9 cellular contexts compared by ENCODE assay signal in genomic region chr10:124685251-124685650, GRCh38. TPM values are rescaled to one million over a fixed set of nuclear protein-coding genes. Genes with fewer than 3 reads are reported as not detected.
DNase-seq lines count a peak whose midpoint lies in the region; ATAC-seq and TF ChIP-seq lines count a peak whose summit lies in the region.
"Had no signal": no experiment of that assay in that cellular context is flagged by ENCODE, and none has a peak within 500 bp of the region (broad histone marks: within the 10 kb centered on the region; RNA-seq: fewer than 3 reads in every experiment).

No MANE protein-coding gene starts in this region.

- H3K27ac Mint-ChIP-seq in activated naive CD4-positive, alpha-beta T cell treated with anti-CD3 and anti-CD28 coated beads, Interleukin-2, amount 10 ng/mL, durations not matched to agents 7 days and 5 days = peak overlapping the region; percentile 58
- no peak overlapping the region for H3K27ac Mint-ChIP-seq in activated naive CD4-positive, alpha-beta T cell treated with anti-CD3 and anti-CD28 coated beads, Interleukin-2, amount 50 U/mL, for 72 hours
- no peak overlapping the region for H3K27ac Mint-ChIP-seq in activated CD4-positive, alpha-beta T cell treated with anti-CD3 and anti-CD28 coated beads, Interleukin-2, amount 10 ng/mL, durations not matched to agents 24 days and 14 days

- H3K4me1 Mint-ChIP-seq in activated naive CD4-positive, alpha-beta T cell treated with anti-CD3 and anti-CD28 coated beads, Interleukin-2, amount 10 ng/mL, durations not matched to agents 7 days and 5 days = peaks cover 73% of the 10 kb centered on the region
- peaks cover 46% of the 10 kb centered on the region for H3K4me1 Mint-ChIP-seq in activated CD4-positive, alpha-beta T cell treated with anti-CD3 and anti-CD28 coated beads, Interleukin-2, amount 10 ng/mL, durations not matched to agents 24 days and 14 days

- H3K9me3 ChIP-seq in mucosa of descending colon (no peaks in the 10 kb centered on the region), upper lobe of right lung (no peaks in the 10 kb centered on the region)

- intact Hi-C loops in mucosa of descending colon (cut with DNase I, micrococcal nuclease) = no loop called here
- intact Hi-C loops in upper lobe of right lung (cut with DNase I) = no loop called here
- intact Hi-C loops in activated CD4-positive, alpha-beta T cell treated with anti-CD3 and anti-CD28 coated beads, Interleukin-2, amount 10 ng/mL, durations not matched to agents 24 days and 14 days (cut with micrococcal nuclease) = no loop called here

- H3K4me3 ChIP-seq in mucosa of descending colon = no peak overlapping the region
- no peak overlapping the region for H3K4me3 ChIP-seq in upper lobe of right lung

- H3K27me3 ChIP-seq in upper lobe of right lung = no peaks in the 10 kb centered on the region

- H3K4me1 ChIP-seq in mucosa of descending colon (ENCODE audit: low read depth) = no peaks in the 10 kb centered on the region
- H3K4me1 ChIP-seq in upper lobe of right lung = peaks cover 53% of the 10 kb centered on the region

- ATAC-seq in activated naive CD4-positive, alpha-beta T cell treated with anti-CD3 and anti-CD28 coated beads, Interleukin-2, amount 50 U/mL, for 72 hours = no peak
- ATAC-seq in mucosa of descending colon (peak; percentile 14), upper lobe of right lung (peak; percentile 66)

- H3K36me3 ChIP-seq in mucosa of descending colon (ENCODE audit: low read depth) = no peaks in the 10 kb centered on the region
- peaks cover 19% of the 10 kb centered on the region for H3K36me3 ChIP-seq in upper lobe of right lung

- H3K9me3 Mint-ChIP-seq in activated naive CD4-positive, alpha-beta T cell treated with anti-CD3 and anti-CD28 coated beads, Interleukin-2, amount 10 ng/mL, durations not matched to agents 7 days and 5 days = no peaks in the 10 kb centered on the region
- no peaks in the 10 kb centered on the region for H3K9me3 Mint-ChIP-seq in activated naive CD4-positive, alpha-beta T cell treated with anti-CD3 and anti-CD28 coated beads, Interleukin-2, amount 50 U/mL, for 72 hours
- no peaks in the 10 kb centered on the region for H3K9me3 Mint-ChIP-seq in activated CD4-positive, alpha-beta T cell treated with anti-CD3 and anti-CD28 coated beads, Interleukin-2, amount 10 ng/mL, durations not matched to agents 24 days and 14 days

- TF ChIP-seq CTCF in mucosa of descending colon (IDR thresholded peaks at IDR 0.05) (no peak), upper lobe of right lung (IDR thresholded peaks at IDR 0.05) (no peak)

- CTCF ChIA-PET in activated naive CD4-positive, alpha-beta T cell treated with anti-CD3 and anti-CD28 coated beads, Interleukin-2, amount 10 ng/mL, durations not matched to agents 7 days and 5 days (lab: Charles Lee) = interaction anchor here (1.2 to 1.7 kb wide), 2 partner anchors 32 to 38 kb away, joined by 3 to 4 read pairs; no protein-coding TSS in a partner anchor

- peaks cover 69% of the 10 kb centered on the region for H3K36me3 Mint-ChIP-seq in activated naive CD4-positive, alpha-beta T cell treated with anti-CD3 and anti-CD28 coated beads, Interleukin-2, amount 10 ng/mL, durations not matched to agents 7 days and 5 days
- peaks cover 13 to 28% of the 10 kb centered on the region in 2 donors for H3K36me3 Mint-ChIP-seq in activated naive CD4-positive, alpha-beta T cell treated with anti-CD3 and anti-CD28 coated beads, Interleukin-2, amount 50 U/mL, for 72 hours
- H3K36me3 Mint-ChIP-seq in activated CD4-positive, alpha-beta T cell treated with anti-CD3 and anti-CD28 coated beads, Interleukin-2, amount 10 ng/mL, durations not matched to agents 24 days and 14 days (ENCODE audit: low read depth) = peaks cover 57% of the 10 kb centered on the region

- no peaks in the 10 kb centered on the region for H3K27me3 Mint-ChIP-seq in activated naive CD4-positive, alpha-beta T cell treated with anti-CD3 and anti-CD28 coated beads, Interleukin-2, amount 10 ng/mL, durations not matched to agents 7 days and 5 days
- no peaks in the 10 kb centered on the region for H3K27me3 Mint-ChIP-seq in activated CD4-positive, alpha-beta T cell treated with anti-CD3 and anti-CD28 coated beads, Interleukin-2, amount 10 ng/mL, durations not matched to agents 24 days and 14 days

- DNase-seq in activated naive CD4-positive, alpha-beta T cell treated with anti-CD3 and anti-CD28 coated beads, Interleukin-2, amount 10 ng/mL, durations not matched to agents 7 days and 5 days = no peak
- DNase-seq in activated naive CD4-positive, alpha-beta T cell treated with anti-CD3 and anti-CD28 coated beads, Interleukin-2, amount 50 U/mL, for 72 hours (ENCODE audit: low spot score in 2 of 2) = no peak
- DNase-seq in cerebellum (ENCODE audit: low spot score) (peak; percentile 88), mucosa of descending colon (peak in 1 of 3 donors; percentile 74), upper lobe of right lung (peak; percentile 76), SHP77 (lab: John Stamatoyannopoulos, UW) (no peak), OCI-M1 (lab: John Stamatoyannopoulos, UW) (no peak)
- DNase-seq in activated CD4-positive, alpha-beta T cell treated with anti-CD3 and anti-CD28 coated beads, Interleukin-2, amount 10 ng/mL, durations not matched to agents 24 days and 14 days = no peak
- DNase-seq: NK-92 treated with Interleukin-12 subunit alpha and Interleukin-12 subunit beta, amount 100 ng/mL, for 24 hours had no signal

- H3K27ac ChIP-seq in upper lobe of right lung = peak overlapping the region; percentile 65

- no peak overlapping the region for H3K4me3 Mint-ChIP-seq in activated naive CD4-positive, alpha-beta T cell treated with anti-CD3 and anti-CD28 coated beads, Interleukin-2, amount 10 ng/mL, durations not matched to agents 7 days and 5 days
- no peak overlapping the region for H3K4me3 Mint-ChIP-seq in activated CD4-positive, alpha-beta T cell treated with anti-CD3 and anti-CD28 coated beads, Interleukin-2, amount 10 ng/mL, durations not matched to agents 24 days and 14 days

RNA-seq across cellular contexts. Expression of gene FAM53B, which starts 58.9 kb away (rescaled TPM):
- total RNA-seq in activated naive CD4-positive, alpha-beta T cell treated with anti-CD3 and anti-CD28 coated beads, Interleukin-2, amount 50 U/mL, for 72 hours = 10 to 100 TPM in 1 of 2 donors, 1 to 10 TPM in 1; 6.1 to 11.8 TPM
- 35.2 TPM for total RNA-seq in cerebellum
- 10 to 100 TPM; 37.2 to 48.0 (median 44.2) TPM for total RNA-seq in mucosa of descending colon
- total RNA-seq in upper lobe of right lung = 31.4 TPM
- 20.9 and 21.8 TPM in 2 replicates for total RNA-seq in activated CD4-positive, alpha-beta T cell treated with anti-CD3 and anti-CD28 coated beads, Interleukin-2, amount 10 ng/mL, durations not matched to agents 24 days and 14 days

Comparison
In these comparisons a context has a peak if more than half of its experiments do, and no peak if none do; other contexts are left out.
1. DNase-seq: peak in cerebellum (single experiment) and upper lobe of right lung (single experiment); none in activated naive CD4-positive, alpha-beta T cell treated with anti-CD3 and anti-CD28 coated beads, Interleukin-2, amount 10 ng/mL, durations not matched to agents 7 days and 5 days (single experiment), activated naive CD4-positive, alpha-beta T cell treated with anti-CD3 and anti-CD28 coated beads, Interleukin-2, amount 50 U/mL, for 72 hours (0 of 2), SHP77 (0 of 2), OCI-M1 (single experiment) and activated CD4-positive, alpha-beta T cell treated with anti-CD3 and anti-CD28 coated beads, Interleukin-2, amount 10 ng/mL, durations not matched to agents 24 days and 14 days (single experiment).
2. ATAC-seq: peak in mucosa of descending colon (single experiment) and upper lobe of right lung (single experiment); none in activated naive CD4-positive, alpha-beta T cell treated with anti-CD3 and anti-CD28 coated beads, Interleukin-2, amount 50 U/mL, for 72 hours (0 of 2).